In the genomic region with DNA sequence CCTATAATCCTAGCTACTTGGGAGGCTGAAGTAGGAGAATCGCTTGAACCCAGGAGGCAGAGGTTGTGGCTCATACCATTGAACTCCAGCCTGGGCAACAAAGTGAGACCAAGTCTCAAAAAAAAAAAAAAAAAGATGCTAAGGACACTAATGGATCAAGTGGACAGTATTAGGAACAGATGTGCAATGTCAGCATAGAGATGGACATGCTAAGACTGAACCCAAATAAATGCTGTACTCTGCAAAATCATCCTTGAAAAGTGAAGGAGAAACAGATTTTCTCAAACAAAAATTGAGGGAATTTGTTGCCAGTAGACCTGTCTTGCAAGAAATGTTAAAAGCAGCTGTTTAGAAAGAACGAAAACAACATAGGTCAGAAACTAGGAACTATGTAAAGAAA, we compare ENCODE assay signal across 35 cellular contexts.
"Had no signal": no experiment of that assay in that cellular context is flagged by ENCODE, and none has a peak within 500 bp of the region (broad histone marks: within the 10 kb centered on the region; RNA-seq: fewer than 3 reads in every experiment).

No MANE protein-coding gene starts in this region.

- H3K36me3 ChIP-seq: MG63 had no signal

- H3K27me3 ChIP-seq: MG63 had no signal

- DNase-seq: Kasumi-1, MG63, MM.1S, MV-4-11, NCI-H1048, NCI-H1092, NCI-H1092 treated with DMSO at 0.1 percent for 48 hours, NCI-H1105, NCI-H1105 treated with DMSO at 0.1 percent for 48 hours, NCI-H1417, NCI-H1417 treated with DMSO at 0.1 percent for 48 hours, NCI-H1436, NCI-H1436 treated with DMSO at 0.1 percent for 48 hours, NCI-H146, NCI-H1694, NCI-H1694 treated with DMSO at 0.1 percent for 48 hours, NCI-H187, NCI-H187 treated with DMSO at 0.1 percent for 48 hours, NCI-H1930, NCI-H2029, NCI-H2029 treated with DMSO at 0.1 percent for 48 hours, NCI-H2081, NCI-H2081 treated with DMSO at 0.1 percent for 48 hours, NCI-H2107, NCI-H2171, NCI-H2171 treated with DMSO at 0.1 percent for 48 hours, NCI-H2227 treated with DMSO at 0.1 percent for 48 hours, NCI-H226, NCI-H345, NCI-H446, NCI-H446 treated with DMSO at 0.1 percent for 48 hours, NCI-H510A, NCI-H510A treated with DMSO at 0.1 percent for 48 hours, NCI-H524, NCI-H524 treated with DMSO at 0.1 percent for 48 hours had no signal

- H3K4me3 ChIP-seq: MG63 had no signal
